ENCODE assay signal across 1 cellular context in the genomic region with DNA sequence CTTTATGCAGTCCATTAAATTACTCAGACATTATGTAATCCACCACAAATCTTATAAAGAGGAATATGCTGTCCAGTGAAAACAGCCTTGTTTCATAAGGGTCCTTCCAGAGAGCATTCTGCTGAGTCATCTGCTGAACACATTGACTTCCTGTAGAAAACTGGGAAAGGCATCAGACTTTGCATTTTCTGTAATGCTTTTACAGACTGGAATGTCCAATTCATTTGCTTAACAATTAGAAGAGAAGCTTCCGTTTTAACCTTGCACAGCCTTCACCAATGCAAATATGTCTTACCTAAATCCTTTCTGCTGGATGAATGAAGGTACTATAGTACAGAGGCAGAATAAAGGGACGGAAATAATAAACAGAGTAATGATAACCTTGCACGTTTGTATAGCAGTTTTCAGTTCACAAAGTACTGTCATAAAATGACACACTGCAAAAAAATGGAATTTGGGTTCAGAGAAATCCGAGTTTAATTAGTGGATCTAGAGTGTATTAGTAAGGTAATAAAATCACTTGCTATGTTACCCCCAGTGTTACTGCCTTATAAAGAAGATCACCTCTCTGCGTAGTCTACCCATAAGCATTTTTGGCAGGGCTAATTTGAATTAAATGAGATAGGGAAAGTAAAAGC.
TF ChIP-seq lines count a peak whose summit lies in the region.

No MANE protein-coding gene starts in this region.

TF ChIP-seq in GM23338, 12 proteins besides CTCF, POLR2A, EP300 and RAD21 (continued from another document):
- TF ChIP-seq, protein P1, sequence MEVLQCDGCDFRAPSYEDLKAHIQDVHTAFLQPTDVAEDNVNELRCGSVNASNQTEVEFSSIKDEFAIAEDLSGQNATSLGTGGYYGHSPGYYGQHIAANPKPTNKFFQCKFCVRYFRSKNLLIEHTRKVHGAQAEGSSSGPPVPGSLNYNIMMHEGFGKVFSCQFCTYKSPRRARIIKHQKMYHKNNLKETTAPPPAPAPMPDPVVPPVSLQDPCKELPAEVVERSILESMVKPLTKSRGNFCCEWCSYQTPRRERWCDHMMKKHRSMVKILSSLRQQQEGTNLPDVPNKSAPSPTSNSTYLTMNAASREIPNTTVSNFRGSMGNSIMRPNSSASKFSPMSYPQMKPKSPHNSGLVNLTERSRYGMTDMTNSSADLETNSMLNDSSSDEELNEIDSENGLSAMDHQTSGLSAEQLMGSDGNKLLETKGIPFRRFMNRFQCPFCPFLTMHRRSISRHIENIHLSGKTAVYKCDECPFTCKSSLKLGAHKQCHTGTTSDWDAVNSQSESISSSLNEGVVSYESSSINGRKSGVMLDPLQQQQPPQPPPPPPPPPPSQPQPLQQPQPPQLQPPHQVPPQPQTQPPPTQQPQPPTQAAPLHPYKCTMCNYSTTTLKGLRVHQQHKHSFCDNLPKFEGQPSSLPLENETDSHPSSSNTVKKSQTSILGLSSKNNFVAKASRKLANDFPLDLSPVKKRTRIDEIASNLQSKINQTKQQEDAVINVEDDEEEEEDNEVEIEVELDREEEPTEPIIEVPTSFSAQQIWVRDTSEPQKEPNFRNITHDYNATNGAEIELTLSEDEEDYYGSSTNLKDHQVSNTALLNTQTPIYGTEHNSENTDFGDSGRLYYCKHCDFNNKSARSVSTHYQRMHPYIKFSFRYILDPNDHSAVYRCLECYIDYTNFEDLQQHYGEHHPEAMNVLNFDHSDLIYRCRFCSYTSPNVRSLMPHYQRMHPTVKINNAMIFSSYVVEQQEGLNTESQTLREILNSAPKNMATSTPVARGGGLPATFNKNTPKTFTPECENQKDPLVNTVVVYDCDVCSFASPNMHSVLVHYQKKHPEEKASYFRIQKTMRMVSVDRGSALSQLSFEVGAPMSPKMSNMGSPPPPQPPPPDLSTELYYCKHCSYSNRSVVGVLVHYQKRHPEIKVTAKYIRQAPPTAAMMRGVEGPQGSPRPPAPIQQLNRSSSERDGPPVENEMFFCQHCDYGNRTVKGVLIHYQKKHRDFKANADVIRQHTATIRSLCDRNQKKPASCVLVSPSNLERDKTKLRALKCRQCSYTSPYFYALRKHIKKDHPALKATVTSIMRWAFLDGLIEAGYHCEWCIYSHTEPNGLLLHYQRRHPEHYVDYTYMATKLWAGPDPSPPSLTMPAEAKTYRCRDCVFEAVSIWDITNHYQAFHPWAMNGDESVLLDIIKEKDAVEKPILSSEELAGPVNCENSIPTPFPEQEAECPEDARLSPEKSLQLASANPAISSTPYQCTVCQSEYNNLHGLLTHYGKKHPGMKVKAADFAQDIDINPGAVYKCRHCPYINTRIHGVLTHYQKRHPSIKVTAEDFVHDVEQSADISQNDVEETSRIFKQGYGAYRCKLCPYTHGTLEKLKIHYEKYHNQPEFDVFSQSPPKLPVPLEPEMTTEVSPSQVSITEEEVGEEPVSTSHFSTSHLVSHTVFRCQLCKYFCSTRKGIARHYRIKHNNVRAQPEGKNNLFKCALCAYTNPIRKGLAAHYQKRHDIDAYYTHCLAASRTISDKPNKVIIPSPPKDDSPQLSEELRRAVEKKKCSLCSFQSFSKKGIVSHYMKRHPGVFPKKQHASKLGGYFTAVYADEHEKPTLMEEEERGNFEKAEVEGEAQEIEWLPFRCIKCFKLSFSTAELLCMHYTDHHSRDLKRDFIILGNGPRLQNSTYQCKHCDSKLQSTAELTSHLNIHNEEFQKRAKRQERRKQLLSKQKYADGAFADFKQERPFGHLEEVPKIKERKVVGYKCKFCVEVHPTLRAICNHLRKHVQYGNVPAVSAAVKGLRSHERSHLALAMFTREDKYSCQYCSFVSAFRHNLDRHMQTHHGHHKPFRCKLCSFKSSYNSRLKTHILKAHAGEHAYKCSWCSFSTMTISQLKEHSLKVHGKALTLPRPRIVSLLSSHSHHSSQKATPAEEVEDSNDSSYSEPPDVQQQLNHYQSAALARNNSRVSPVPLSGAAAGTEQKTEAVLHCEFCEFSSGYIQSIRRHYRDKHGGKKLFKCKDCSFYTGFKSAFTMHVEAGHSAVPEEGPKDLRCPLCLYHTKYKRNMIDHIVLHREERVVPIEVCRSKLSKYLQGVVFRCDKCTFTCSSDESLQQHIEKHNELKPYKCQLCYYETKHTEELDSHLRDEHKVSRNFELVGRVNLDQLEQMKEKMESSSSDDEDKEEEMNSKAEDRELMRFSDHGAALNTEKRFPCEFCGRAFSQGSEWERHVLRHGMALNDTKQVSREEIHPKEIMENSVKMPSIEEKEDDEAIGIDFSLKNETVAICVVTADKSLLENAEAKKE (CRISPR knock-in tag; IDR thresholded peaks at IDR 0.05) = no peak
- TF ChIP-seq JUNB (IDR thresholded peaks at IDR 0.05; ENCODE audit: unreplicated experiment) (no peak), CREB1 (CRISPR knock-in tag; IDR thresholded peaks at IDR 0.05; ENCODE audit: low read depth) (no peak), ZNF331 (CRISPR knock-in tag; IDR thresholded peaks at IDR 0.05; ENCODE audit: low read depth) (no peak), EZH2phosphoT487 (IDR thresholded peaks at IDR 0.05; ENCODE audit: unreplicated experiment) (no peak), STAT1 (IDR thresholded peaks at IDR 0.05; ENCODE audit: unreplicated experiment) (no peak), POLR2AphosphoS5 (IDR thresholded peaks at IDR 0.05; ENCODE audit: low read depth) (no peak)
